Comparison of ENCODE assay signal across 17 cellular contexts in the genomic region with DNA sequence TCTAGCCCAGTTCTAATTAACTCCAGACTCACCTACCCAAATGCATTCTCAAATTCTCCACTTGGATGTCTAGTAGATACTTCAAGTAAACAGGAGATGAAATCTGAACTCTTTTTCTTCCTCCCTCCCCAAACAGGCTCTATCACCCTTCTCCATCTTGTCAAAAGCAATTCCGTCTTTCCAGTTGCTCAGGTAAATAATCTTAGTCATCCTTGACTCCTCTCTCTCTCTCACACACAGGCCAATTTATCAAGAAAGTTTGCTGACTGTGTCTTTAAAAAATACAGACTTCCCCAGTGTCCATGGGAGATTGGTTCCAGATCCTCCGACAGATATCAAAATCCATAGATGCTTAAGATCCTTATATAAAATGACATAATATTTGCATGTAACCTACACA. TPM values are rescaled to one million over a fixed set of nuclear protein-coding genes. Genes with fewer than 3 reads are reported as not detected.
DNase-seq lines count a peak whose midpoint lies in the region; ATAC-seq and TF ChIP-seq lines count a peak whose summit lies in the region.
"Had no signal": no experiment of that assay in that cellular context is flagged by ENCODE, and none has a peak within 500 bp of the region (broad histone marks: within the 10 kb centered on the region; RNA-seq: fewer than 3 reads in every experiment).

No MANE protein-coding gene starts in this region.

- H3K9ac ChIP-seq in PC-3 (ENCODE audit: low read length) (no peak overlapping the region), SK-N-SH (no peak overlapping the region)

- H3F3A ChIP-seq in PC-3 (ENCODE audit: low read length, unreplicated experiment): no peaks in the 10 kb centered on the region
- no peaks in the 10 kb centered on the region for H3F3A ChIP-seq in SK-N-SH (replicated peaks; ENCODE audit: insufficient read depth)

- H3K27me3 Mint-ChIP-seq in mesothelial cell of epicardium (ENCODE audit: low read depth): no peaks in the 10 kb centered on the region
- H3K27me3 Mint-ChIP-seq: CD4-positive, alpha-beta T cell; IgD-negative memory B cell had no signal

- H3K36me3 ChIP-seq in PC-3 (ENCODE audit: low read depth, low read length) (no peaks in the 10 kb centered on the region), SK-N-SH (replicated peaks in 1 of 2; ENCODE audit: control insufficient read depth in 1 of 2, insufficient read depth in 2 of 2, low read length in 1 of 2) (no peaks in the 10 kb centered on the region)

- no TSS peak for BruUV-seq in PC-3 (replicated peaks; lab: Mats Ljungman, UMichigan)

- no peaks in the 10 kb centered on the region for H3K79me2 ChIP-seq in PC-3 (ENCODE audit: low read length)
- H3K79me2 ChIP-seq in SK-N-SH (ENCODE audit: insufficient read depth): no peaks in the 10 kb centered on the region

- H3K4me2 ChIP-seq in PC-3 (ENCODE audit: low read length) (peak overlapping the region; percentile 30; the same call in 1 of the 2 replicates), SK-N-SH (no peak overlapping the region)
- H3K4me2 ChIP-seq: GM23338 had no signal

- H3K27ac Mint-ChIP-seq in mesothelial cell of epicardium: no peak overlapping the region
- H3K27ac Mint-ChIP-seq: CD4-positive, alpha-beta T cell; GM23338; IgD-negative memory B cell had no signal

- intact Hi-C loops in PC-3 (cut with micrococcal nuclease): no loop called here

- TF ChIP-seq CTCF in PC-3 (conservative IDR thresholded peaks at IDR 0.05; ENCODE audit: low read depth, low read length) (no peak), SK-N-SH (IDR thresholded peaks at IDR 0.05) (no peak), epithelial cell of esophagus (IDR thresholded peaks at IDR 0.05; ENCODE audit: insufficient read depth, low read depth, low read length, missing control alignments) (no peak), mesothelial cell of epicardium (IDR thresholded peaks at IDR 0.05; ENCODE audit: unreplicated experiment) (no peak)

- no peak for TF ChIP-seq EP300 in SK-N-SH (IDR thresholded peaks at IDR 0.05; ENCODE audit: borderline replicate concordance in 1 of 2, low read depth in 1 of 2, low read length in 1 of 2)

- H3K9me2 ChIP-seq in PC-3 (replicated peaks; ENCODE audit: low read length) (no peaks in the 10 kb centered on the region), SK-N-SH (no peaks in the 10 kb centered on the region)

- H3K9me3 ChIP-seq in PC-3 (ENCODE audit: low read length): no peaks in the 10 kb centered on the region
- H3K9me3 ChIP-seq in SK-N-SH: no peaks in the 10 kb centered on the region

- H3K27ac ChIP-seq in PC-3 (ENCODE audit: low read length): no peak overlapping the region
- no peak overlapping the region for H3K27ac ChIP-seq in SK-N-SH (ENCODE audit: low read depth in 2 of 2, low read length in 1 of 2)

- no peak overlapping the region for H3K4me3 Mint-ChIP-seq in mesothelial cell of epicardium
- H3K4me3 Mint-ChIP-seq: CD4-positive, alpha-beta T cell; GM23338; IgD-negative memory B cell had no signal

- peaks cover 13% of the 10 kb centered on the region for H3K4me1 ChIP-seq in PC-3 (ENCODE audit: insufficient read depth, low read length)
- H3K4me1 ChIP-seq in SK-N-SH (ENCODE audit: control insufficient read depth in 1 of 2, insufficient read depth in 2 of 2, low read depth in 1 of 2, low read length in 1 of 2): no peaks in the 10 kb centered on the region; a peak in 1 of 4 replicates

- no peak overlapping the region for H2AFZ ChIP-seq in PC-3 (ENCODE audit: low read length)
- no peak overlapping the region for H2AFZ ChIP-seq in SK-N-SH (ENCODE audit: low read depth)
- H2AFZ ChIP-seq: GM23338 had no signal

- H3K4me3 ChIP-seq in PC-3 (ENCODE audit: low read length) (no peak overlapping the region), SK-N-SH (ENCODE audit: low read depth in 2 of 2, low read length in 1 of 2) (no peak overlapping the region), epithelial cell of esophagus (ENCODE audit: low read length) (no peak overlapping the region)
- H3K4me3 ChIP-seq: GM23338 had no signal

- DNase-seq in PC-3: peak; percentile 73
- DNase-seq in SK-N-SH: no peak
- peak; percentile 59 for DNase-seq in epithelial cell of esophagus (ENCODE audit: low read depth)
- peak; percentile 26 for DNase-seq in left kidney (ENCODE audit: low read depth, low spot score)
- DNase-seq in stimulated activated naive CD4-positive, alpha-beta T cell treated with Interleukin-2 at 50 U/mL for 16 hours (lab: John Stamatoyannopoulos, UW): no peak
- no peak for DNase-seq in mesothelial cell of epicardium (ENCODE audit: low spot score in 2 of 2, unreplicated experiment in 2 of 2)
- no peak for DNase-seq in COLO668 (lab: John Stamatoyannopoulos, UW; ENCODE audit: unreplicated experiment)
- DNase-seq: AML-193; CD4-positive, alpha-beta T cell; DMS153; DMS79; GDM1; HCEC 1CT had no signal

- H3K4me1 Mint-ChIP-seq in mesothelial cell of epicardium: no peaks in the 10 kb centered on the region
- H3K4me1 Mint-ChIP-seq: IgD-negative memory B cell had no signal

- TF ChIP-seq RAD21 in SK-N-SH (IDR thresholded peaks at IDR 0.05; ENCODE audit: low read length): no peak

- CTCF ChIA-PET in PC-3 (lab: Charles Lee): no interaction called here
- CTCF ChIA-PET in SK-N-SH (lab: Yijun Ruan, JAX): interaction anchor here (1.4 kb wide), 1 partner anchor 12 kb away, joined by 4 read pairs; no protein-coding TSS in a partner anchor

- POLR2A ChIA-PET in PC-3 (lab: Charles Lee; ENCODE audit: unreplicated experiment): no interaction called here
- POLR2A ChIA-PET in SK-N-SH (lab: Yijun Ruan, JAX): no interaction called here

- WGBS in SK-N-SH (ENCODE audit: low lambda C conversion rate): 72% methylated on average over 2 of the region's 2 CpGs

- H3K9me3 Mint-ChIP-seq in mesothelial cell of epicardium: no peaks in the 10 kb centered on the region
- H3K9me3 Mint-ChIP-seq: CD4-positive, alpha-beta T cell; GM23338; IgD-negative memory B cell had no signal

- peak; percentile 35; the same call in 1 of the 2 replicates for ATAC-seq in PC-3
- ATAC-seq in GM18520 (IDR thresholded peaks at IDR 0.05; ENCODE audit: unreplicated experiment): no peak
- ATAC-seq: GM23338, HepG2 had no signal

- H4K20me1 ChIP-seq in PC-3 (ENCODE audit: low read length) (no peaks in the 10 kb centered on the region), SK-N-SH (ENCODE audit: insufficient read depth) (no peaks in the 10 kb centered on the region)

- no peaks in the 10 kb centered on the region for H3K36me3 Mint-ChIP-seq in mesothelial cell of epicardium
- H3K36me3 Mint-ChIP-seq: IgD-negative memory B cell had no signal

- no peaks in the 10 kb centered on the region for H3K27me3 ChIP-seq in PC-3 (ENCODE audit: low read length)
- no peaks in the 10 kb centered on the region for H3K27me3 ChIP-seq in SK-N-SH (ENCODE audit: insufficient read depth)

TF ChIP-seq in SK-N-SH, 30 proteins besides CTCF, POLR2A, EP300 and RAD21:
- TF ChIP-seq TCF12 (IDR thresholded peaks at IDR 0.05): peak; percentile 34
- TF ChIP-seq, protein P1, sequence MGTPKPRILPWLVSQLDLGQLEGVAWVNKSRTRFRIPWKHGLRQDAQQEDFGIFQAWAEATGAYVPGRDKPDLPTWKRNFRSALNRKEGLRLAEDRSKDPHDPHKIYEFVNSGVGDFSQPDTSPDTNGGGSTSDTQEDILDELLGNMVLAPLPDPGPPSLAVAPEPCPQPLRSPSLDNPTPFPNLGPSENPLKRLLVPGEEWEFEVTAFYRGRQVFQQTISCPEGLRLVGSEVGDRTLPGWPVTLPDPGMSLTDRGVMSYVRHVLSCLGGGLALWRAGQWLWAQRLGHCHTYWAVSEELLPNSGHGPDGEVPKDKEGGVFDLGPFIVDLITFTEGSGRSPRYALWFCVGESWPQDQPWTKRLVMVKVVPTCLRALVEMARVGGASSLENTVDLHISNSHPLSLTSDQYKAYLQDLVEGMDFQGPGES (IDR thresholded peaks at IDR 0.05; ENCODE audit: low read depth, low read length): no peak
- TF ChIP-seq RXRA (IDR thresholded peaks at IDR 0.05; ENCODE audit: borderline replicate concordance, low read depth): no peak
- TF ChIP-seq, protein P2, sequence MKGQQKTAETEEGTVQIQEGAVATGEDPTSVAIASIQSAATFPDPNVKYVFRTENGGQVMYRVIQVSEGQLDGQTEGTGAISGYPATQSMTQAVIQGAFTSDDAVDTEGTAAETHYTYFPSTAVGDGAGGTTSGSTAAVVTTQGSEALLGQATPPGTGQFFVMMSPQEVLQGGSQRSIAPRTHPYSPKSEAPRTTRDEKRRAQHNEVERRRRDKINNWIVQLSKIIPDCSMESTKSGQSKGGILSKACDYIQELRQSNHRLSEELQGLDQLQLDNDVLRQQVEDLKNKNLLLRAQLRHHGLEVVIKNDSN (IDR thresholded peaks at IDR 0.05; ENCODE audit: borderline replicate concordance, low read depth): no peak
- TF ChIP-seq FOXJ3 (CRISPR knock-in tag; IDR thresholded peaks at IDR 0.05): no peak
- TF ChIP-seq FOXM1 (IDR thresholded peaks at IDR 0.05; ENCODE audit: low read depth): no peak
TF ChIP-seq in SK-N-SH: peak in this region for 1.

RNA-seq across cellular contexts. Expression of a gene that starts 12.9 kb away (rescaled TPM):
- 0.92 and 2.6 TPM in 2 replicates for total RNA-seq in PC-3 (2014; rRNA removed)
- 0.60 and 0.61 TPM in 2 replicates for polyA plus RNA-seq in SK-N-SH (2012; rRNA removed)
- 0.66 and 0.72 TPM in 2 replicates for polyA plus RNA-seq in SK-N-SH (2012; cell fraction: cytosol; rRNA removed)
- 0.93 and 1.4 TPM in 2 replicates for polyA plus RNA-seq in SK-N-SH (2012; cell fraction: nucleus; rRNA removed)
- total RNA-seq in mesothelial cell of epicardium: 1.5 to 1.7 TPM (median 1.7 TPM) in 3 replicates
- total RNA-seq: HepG2 had no signal
- polyA plus RNA-seq: HepG2 had no signal

Comparison
In these comparisons a context has a peak if more than half of its experiments do, and no peak if none do; other contexts are left out.
1. DNase-seq: peak in PC-3 (single experiment), epithelial cell of esophagus (single experiment) and left kidney (single experiment); none in SK-N-SH (single experiment), stimulated activated naive CD4-positive, alpha-beta T cell treated with Interleukin-2 at 50 U/mL for 16 hours (single experiment), mesothelial cell of epicardium (0 of 2) and COLO668 (single experiment).